2 cellular contexts compared by ENCODE assay signal in the genomic region with DNA sequence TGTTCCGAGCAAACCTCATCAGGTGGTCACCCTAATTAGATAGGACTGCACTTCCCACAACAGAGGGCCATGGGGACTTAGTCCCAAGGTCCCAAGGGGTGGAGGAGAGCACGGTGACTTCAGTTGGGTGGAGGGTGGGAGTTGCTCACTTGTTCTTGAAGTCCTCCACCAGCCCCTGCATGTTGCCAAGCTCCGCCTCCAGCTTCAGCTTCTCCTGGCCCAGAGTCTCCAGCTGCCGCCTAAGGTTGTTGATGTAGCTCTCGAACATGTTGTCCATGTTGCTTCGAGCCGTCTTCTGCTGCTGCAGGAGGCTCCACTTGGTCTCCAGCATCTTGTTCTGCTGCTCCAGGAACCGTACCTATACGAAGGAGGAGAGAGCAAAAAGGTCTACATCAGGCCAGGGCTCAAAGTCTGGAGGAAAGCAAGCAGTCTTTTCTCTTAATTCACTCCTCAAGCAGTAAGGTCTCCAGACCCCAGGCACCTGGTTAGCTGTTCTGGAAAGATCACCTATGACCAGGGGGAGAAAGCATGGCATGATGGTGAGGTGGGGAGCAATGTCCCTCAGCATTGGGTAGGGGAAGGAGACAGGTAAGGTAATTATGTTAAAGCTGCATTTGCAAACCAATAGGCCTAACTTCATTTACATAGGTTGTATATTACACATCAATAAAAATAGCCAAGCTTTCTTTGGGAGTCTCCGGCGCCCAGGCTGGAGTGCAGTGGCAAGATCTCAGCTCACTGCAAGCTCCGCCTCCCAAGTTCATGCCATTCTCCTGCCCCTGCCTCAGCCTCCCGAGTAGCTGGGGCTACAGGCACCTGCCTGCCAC.
TF ChIP-seq lines count a peak whose summit lies in the region.

No MANE protein-coding gene starts in this region.

TF ChIP-seq in GM23338, 12 proteins besides CTCF, POLR2A, EP300 and RAD21:
- TF ChIP-seq NANOG (IDR thresholded peaks at IDR 0.05; ENCODE audit: borderline replicate concordance) (no peak), EZH2 (IDR thresholded peaks at IDR 0.05; ENCODE audit: low read depth, unreplicated experiment) (no peak), STAT1 (IDR thresholded peaks at IDR 0.05; ENCODE audit: unreplicated experiment) (no peak), POLR2AphosphoS5 (IDR thresholded peaks at IDR 0.05; ENCODE audit: low read depth) (no peak)
- TF ChIP-seq, protein P1, sequence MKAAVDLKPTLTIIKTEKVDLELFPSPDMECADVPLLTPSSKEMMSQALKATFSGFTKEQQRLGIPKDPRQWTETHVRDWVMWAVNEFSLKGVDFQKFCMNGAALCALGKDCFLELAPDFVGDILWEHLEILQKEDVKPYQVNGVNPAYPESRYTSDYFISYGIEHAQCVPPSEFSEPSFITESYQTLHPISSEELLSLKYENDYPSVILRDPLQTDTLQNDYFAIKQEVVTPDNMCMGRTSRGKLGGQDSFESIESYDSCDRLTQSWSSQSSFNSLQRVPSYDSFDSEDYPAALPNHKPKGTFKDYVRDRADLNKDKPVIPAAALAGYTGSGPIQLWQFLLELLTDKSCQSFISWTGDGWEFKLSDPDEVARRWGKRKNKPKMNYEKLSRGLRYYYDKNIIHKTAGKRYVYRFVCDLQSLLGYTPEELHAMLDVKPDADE (IDR thresholded peaks at IDR 0.05), result no peak

TF ChIP-seq in liver, 16 proteins besides CTCF, POLR2A, EP300 and RAD21:
- no peak for TF ChIP-seq RXRA (IDR thresholded peaks at IDR 0.05)
- no peak for TF ChIP-seq GABPA (IDR thresholded peaks at IDR 0.05 in 1 of 2, conservative IDR thresholded peaks at IDR 0.05 in 1 of 2)
- no peak for TF ChIP-seq YY1 (IDR thresholded peaks at IDR 0.05)
